ENCODE assay signal across 17 cellular contexts in the genomic region with DNA sequence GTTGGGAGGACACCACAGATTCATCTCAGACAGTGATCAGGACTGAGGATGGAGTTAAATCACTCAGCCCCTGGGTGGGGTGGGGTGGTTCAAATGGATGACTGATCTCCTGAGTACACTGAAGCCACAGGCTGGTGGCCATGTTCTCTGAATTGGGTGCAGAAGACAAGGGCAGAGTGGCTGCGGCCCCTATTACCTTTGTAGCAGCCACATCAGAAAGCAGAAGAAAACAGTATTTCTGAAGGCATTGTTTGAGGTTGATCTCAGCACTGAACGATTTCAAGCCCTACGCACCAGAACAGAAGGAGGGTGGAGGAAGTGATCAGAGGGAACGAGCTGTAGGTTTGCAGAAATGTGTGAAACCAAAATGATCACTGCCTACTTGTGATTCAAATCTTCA.
DNase-seq lines count a peak whose midpoint lies in the region; TF ChIP-seq lines count a peak whose summit lies in the region.
"Had no signal": no experiment of that assay in that cellular context is flagged by ENCODE, and none has a peak within 500 bp of the region (broad histone marks: within the 10 kb centered on the region; RNA-seq: fewer than 3 reads in every experiment).

No MANE protein-coding gene starts in this region.

- peak overlapping the region in 3 of 5 experiments; percentile 13 to 62 (median 26) for H3K27ac Mint-ChIP-seq in brain

- peaks cover 4% of the 10 kb centered on the region for H3K36me3 Mint-ChIP-seq in brain

- DNase-seq in activated T-cell treated with anti-CD3 and anti-CD28 coated beads for 48 hours (ENCODE audit: low read depth) = peak; percentile 2
- no peak for DNase-seq in activated T-cell treated with anti-CD3 and anti-CD28 coated beads for 4 hours
- DNase-seq in activated CD8-positive, alpha-beta memory T cell treated with anti-CD3 and anti-CD28 coated beads, Interleukin-2, amount 50 U/mL, for 1 hour (ENCODE audit: extremely low read depth) = peak; percentile 31
- peak; percentile 42 for DNase-seq in stimulated activated CD8-positive, alpha-beta memory T cell treated with anti-CD3 and anti-CD28 coated beads, Interleukin-4, amount 100 ng/mL, for 48 hours
- no peak for DNase-seq in NCI-H2227 (lab: John Stamatoyannopoulos, UW; ENCODE audit: unreplicated experiment)
- DNase-seq in NCI-H1417 treated with DMSO at 0.1 percent for 48 hours (lab: John Stamatoyannopoulos, UW) = no peak
- DNase-seq in iPS-NIHi7 (ENCODE audit: extremely low spot score) = no peak
- DNase-seq: adrenal gland, C1 segment of cervical spinal cord, GDM1, H7, left cardiac atrium, NCI-H1105 treated with DMSO at 0.1 percent for 48 hours, NCI-H524 treated with DMSO at 0.1 percent for 48 hours, small intestine, SW 1271 had no signal

- no peak for TF ChIP-seq CTCF in brain (conservative IDR thresholded peaks at IDR 0.05)

- no peaks in the 10 kb centered on the region for H3K9me3 Mint-ChIP-seq in brain

- H3K4me1 Mint-ChIP-seq in brain = no peaks in the 10 kb centered on the region

- no peaks in the 10 kb centered on the region for H3K27me3 Mint-ChIP-seq in brain

- H3K4me3 Mint-ChIP-seq in brain = peak overlapping the region in 1 of 5 experiments; percentile 3

Comparison
In these comparisons a context has a peak if more than half of its experiments do, and no peak if none do; other contexts are left out.
1. DNase-seq: peak in activated T-cell treated with anti-CD3 and anti-CD28 coated beads for 48 hours (single experiment), activated CD8-positive, alpha-beta memory T cell treated with anti-CD3 and anti-CD28 coated beads, Interleukin-2, amount 50 U/mL, for 1 hour (single experiment) and stimulated activated CD8-positive, alpha-beta memory T cell treated with anti-CD3 and anti-CD28 coated beads, Interleukin-4, amount 100 ng/mL, for 48 hours (single experiment); none in activated T-cell treated with anti-CD3 and anti-CD28 coated beads for 4 hours (single experiment), NCI-H2227 (single experiment), NCI-H1417 treated with DMSO at 0.1 percent for 48 hours (single experiment) and iPS-NIHi7 (single experiment).